In the genomic region with DNA sequence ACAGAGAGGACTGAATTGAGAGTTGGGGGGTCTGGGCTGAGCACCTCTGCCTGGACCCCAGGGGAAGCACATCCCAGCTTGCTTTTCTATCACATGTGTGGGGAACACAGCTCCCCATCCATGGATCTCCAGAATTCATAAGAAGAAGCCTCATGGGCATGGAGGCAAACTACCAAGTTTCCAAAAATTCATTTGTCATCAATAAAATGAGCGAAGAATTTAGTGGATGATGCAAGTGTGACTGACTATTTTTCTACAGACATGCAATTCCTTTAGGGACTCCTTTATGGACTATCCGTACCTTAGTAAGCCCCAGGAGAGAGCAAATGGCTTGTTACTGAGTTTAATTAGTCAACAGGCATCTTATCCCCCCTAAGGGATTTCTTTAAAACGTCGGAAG, we compare ENCODE assay signal across 31 cellular contexts. TPM values are rescaled to one million over a fixed set of nuclear protein-coding genes. Genes with fewer than 3 reads are reported as not detected.
DNase-seq lines count a peak whose midpoint lies in the region; ATAC-seq, FAIRE-seq and TF ChIP-seq lines count a peak whose summit lies in the region.
"Had no signal": no experiment of that assay in that cellular context is flagged by ENCODE, and none has a peak within 500 bp of the region (broad histone marks: within the 10 kb centered on the region; RNA-seq: fewer than 3 reads in every experiment).

No MANE protein-coding gene starts in this region.

- CTCF ChIA-PET in HepG2 (lab: Yijun Ruan, JAX; ENCODE audit: low intra/inter-chr PET ratio, low total read pairs), result no interaction called here

- H3K9ac ChIP-seq in HepG2 (ENCODE audit: insufficient read depth, low read depth, low read length), result no peak overlapping the region
- H3K9ac ChIP-seq in trophoblast cell (ENCODE audit: low read length), result no peak overlapping the region
- H3K9ac ChIP-seq: BLaER1; BLaER1 treated with 17β-estradiol and CSF1 and Interleukin-3, amounts not matched to agents 10 nM and 100 nM had no signal

- H4K91ac ChIP-seq in trophoblast cell (ENCODE audit: low read depth, low read length), result no peak overlapping the region

- H3K79me1 ChIP-seq in trophoblast cell (ENCODE audit: low read length), result peaks cover 46% of the 10 kb centered on the region

- no peak overlapping the region for H3K4ac ChIP-seq in trophoblast cell (ENCODE audit: low read depth, low read length)

- H3K14ac ChIP-seq in trophoblast cell (ENCODE audit: low read length), result no peak overlapping the region

- H3K4me1 ChIP-seq in HepG2 (ENCODE audit: insufficient read depth, low read length), result no peaks in the 10 kb centered on the region
- no peaks in the 10 kb centered on the region for H3K4me1 ChIP-seq in right lobe of liver
- peaks cover 13 to 17% of the 10 kb centered on the region in 2 experiments for H3K4me1 ChIP-seq in trophoblast cell (ENCODE audit: control insufficient read depth in 1 of 2, insufficient read depth in 2 of 2, low read length in 2 of 2)
- H3K4me1 ChIP-seq: A549, BE2C had no signal

- in situ Hi-C loops in HepG2 (cut with HindIII; ENCODE audit: extremely low pct_ligation_motif_present, low pct_unique_long_range_greater_than_20kb), result no loop called here

- POLR2A ChIA-PET in HepG2 (lab: Yijun Ruan, JAX), result no interaction called here

- ATAC-seq in HepG2 (no peak), right lobe of liver (no peak)
- ATAC-seq: A549; CD8-positive, alpha-beta T cell had no signal

- no peaks in the 10 kb centered on the region for H4K20me1 ChIP-seq in HepG2 (ENCODE audit: insufficient read depth, low read length)
- H4K20me1 ChIP-seq: BLaER1; BLaER1 treated with 17β-estradiol and CSF1 and Interleukin-3, amounts not matched to agents 10 nM and 100 nM had no signal

- no peak overlapping the region for H2AK5ac ChIP-seq in trophoblast cell (ENCODE audit: low read length)

- H2AFZ ChIP-seq in HepG2 (ENCODE audit: low read length), result no peak overlapping the region
- H2AFZ ChIP-seq in trophoblast cell (ENCODE audit: insufficient read depth, low read length, poor library complexity), result no peak overlapping the region

- peaks cover 5 to 21% of the 10 kb centered on the region in 2 experiments; a peak in 4 of 5 replicates for H3K27me3 ChIP-seq in HepG2 (ENCODE audit: control insufficient read depth in 1 of 2, insufficient read depth in 2 of 2, low read length in 2 of 2)
- no peaks in the 10 kb centered on the region for H3K27me3 ChIP-seq in right lobe of liver
- H3K27me3 ChIP-seq in trophoblast cell (ENCODE audit: insufficient read depth, low read length), result no peaks in the 10 kb centered on the region

- TF ChIP-seq RAD21 in HepG2 (CRISPR knock-in tag; IDR thresholded peaks at IDR 0.05), result no peak

- H2BK5ac ChIP-seq in trophoblast cell (ENCODE audit: low read depth, low read length, poor library complexity), result no peak overlapping the region

- H3K27ac ChIP-seq in HepG2 (ENCODE audit: extremely low read length, insufficient read depth, low read length) (no peak overlapping the region), right lobe of liver (no peak overlapping the region), trophoblast cell (ENCODE audit: low read depth, low read length) (no peak overlapping the region)
- H3K27ac ChIP-seq: 22Rv1; A549; BLaER1; BLaER1 treated with 17β-estradiol and CSF1 and Interleukin-3, amounts not matched to agents 10 nM and 100 nM; C4-2B had no signal

- DNase-seq in NCI-H2171 treated with DMSO at 0.1 percent for 48 hours (lab: John Stamatoyannopoulos, UW) (peak; percentile 41), NCI-H2171 (lab: John Stamatoyannopoulos, UW) (no peak), HepG2 (ENCODE audit: low spot score) (no peak), right lobe of liver (no peak), trophoblast cell (peak in 1 of 2 donors; percentile 65), A172 (ENCODE audit: low spot score) (no peak)
- DNase-seq: 8988T; ACHN; AML-193; BE2C; Caco-2; Calu3; CD4-positive, alpha-beta memory T cell; CD4-positive, alpha-beta T cell; CD4-positive, CD25-positive, alpha-beta regulatory T cell; CD8-positive, alpha-beta memory T cell; CD8-positive, alpha-beta T cell; COR-L47; DMS 273 treated with DMSO at 0.1 percent for 48 hours; DMS153; DMS53; DMS79; DND-41; EL had no signal

- no peak overlapping the region for H3K4me2 ChIP-seq in HepG2 (ENCODE audit: low read depth, low read length)
- H3K4me2 ChIP-seq in trophoblast cell (ENCODE audit: low read length), result no peak overlapping the region
- H3K4me2 ChIP-seq: A549; BLaER1; BLaER1 treated with 17β-estradiol and CSF1 and Interleukin-3, amounts not matched to agents 10 nM and 100 nM had no signal

- 6% methylated on average over 4 of the region's 4 CpGs for WGBS in HepG2 (ENCODE audit: low lambda C conversion rate)
- 70% methylated on average over 3 of the region's 4 CpGs for WGBS in right lobe of liver (ENCODE audit: insufficient coverage, low coverage, low lambda C conversion rate, missing lambda C conversion rate)
- no CpG with 5 or more reads among the region's 4 CpGs for WGBS in trophoblast cell (ENCODE audit: extremely low coverage, insufficient coverage, insufficient read length)

- TF ChIP-seq POLR2A in HepG2 (IDR thresholded peaks at IDR 0.05; ENCODE audit: insufficient read depth in 1 of 2, low read depth in 2 of 2, low read length in 2 of 2), result no peak
- no peak for TF ChIP-seq POLR2A in right lobe of liver (IDR thresholded peaks at IDR 0.05)

- H3K9me3 ChIP-seq in HepG2 (ENCODE audit: low read length) (no peaks in the 10 kb centered on the region), right lobe of liver (no peaks in the 10 kb centered on the region), trophoblast cell (ENCODE audit: insufficient read depth, low read depth, low read length) (peaks cover 5% of the 10 kb centered on the region)
- H3K9me3 ChIP-seq: A549; BE2C; BLaER1; BLaER1 treated with 17β-estradiol and CSF1 and Interleukin-3, amounts not matched to agents 10 nM and 100 nM; Caco-2 had no signal

- intact Hi-C loops in HepG2 (cut with micrococcal nuclease; ENCODE audit: unreplicated experiment), result no loop called here
- intact Hi-C loops in right lobe of liver (cut with DNase I), result no loop called here

- no peak for FAIRE-seq in HepG2 (lab: Jason Lieb, UNC)
- FAIRE-seq: A204.1, A549, D721Med had no signal

- no peak overlapping the region for H4K12ac ChIP-seq in trophoblast cell (ENCODE audit: low read depth, low read length)

- H3K23ac ChIP-seq in trophoblast cell (ENCODE audit: low read length), result no peak overlapping the region

- peak overlapping the region; percentile 65 for H2BK120ac ChIP-seq in trophoblast cell (ENCODE audit: insufficient read depth, low read length, poor library complexity)

- BruUV-seq in HepG2 (replicated peaks; lab: Mats Ljungman, UMichigan), result no TSS peak

- H3K4me3 ChIP-seq in HepG2 (replicated peaks in 1 of 3; ENCODE audit: insufficient read depth in 1 of 3, low read depth in 2 of 3, low read length in 3 of 3) (no peak overlapping the region), right lobe of liver (no peak overlapping the region), trophoblast cell (ENCODE audit: low read depth, low read length) (no peak overlapping the region)
- H3K4me3 ChIP-seq: A549; BLaER1; BLaER1 treated with 17β-estradiol and CSF1 and Interleukin-3, amounts not matched to agents 10 nM and 100 nM had no signal

- no peak overlapping the region for H4K8ac ChIP-seq in trophoblast cell (ENCODE audit: low read depth, low read length)

- no peak overlapping the region for H3K18ac ChIP-seq in trophoblast cell (ENCODE audit: low read length)

- H3K36me3 ChIP-seq in HepG2 (replicated peaks in 1 of 2; ENCODE audit: control insufficient read depth in 1 of 2, insufficient read depth in 2 of 2, low read length in 2 of 2) (no peaks in the 10 kb centered on the region), right lobe of liver (no peaks in the 10 kb centered on the region), trophoblast cell (ENCODE audit: control insufficient read depth in 1 of 2, insufficient read depth in 2 of 2, low read length in 2 of 2) (no peaks in the 10 kb centered on the region)
- H3K36me3 ChIP-seq: BE2C; BLaER1; BLaER1 treated with 17β-estradiol and CSF1 and Interleukin-3, amounts not matched to agents 10 nM and 100 nM had no signal

- TF ChIP-seq EP300 in HepG2 (IDR thresholded peaks at IDR 0.05; ENCODE audit: low read depth in 2 of 2, low read length in 2 of 2) (no peak), HepG2 (CRISPR knock-in tag; IDR thresholded peaks at IDR 0.05; ENCODE audit: borderline replicate concordance) (no peak)

- H3K79me2 ChIP-seq in HepG2 (ENCODE audit: insufficient read depth, low read length), result no peaks in the 10 kb centered on the region
- H3K79me2 ChIP-seq in trophoblast cell (ENCODE audit: control insufficient read depth, insufficient read depth, low read length, poor library complexity), result no peaks in the 10 kb centered on the region

- H2BK12ac ChIP-seq in trophoblast cell (ENCODE audit: low read length), result no peak overlapping the region

- TF ChIP-seq CTCF in HepG2 (CRISPR knock-in tag; IDR thresholded peaks at IDR 0.05) (no peak), right lobe of liver (IDR thresholded peaks at IDR 0.05) (no peak)

RNA-seq across cellular contexts. Expression of a gene that starts 33.1 kb away (rescaled TPM):
- total RNA-seq in HepG2 (2016; rRNA removed; fragmentation: Illumina TruSeq; extraction: Trizol) (not detected in 2 replicates), right lobe of liver (10 to 100 TPM in 2 of 6 experiments, 1 to 10 TPM in 3, under 1 TPM in 1; 0.66 to 57.0 (median 4.7) TPM)
- not detected in 2 replicates for total RNA-seq in HepG2 (2016; cell fraction: cytosol; rRNA removed; fragmentation: Illumina TruSeq; extraction: Trizol; ENCODE audit: low read depth)
- not detected in 2 replicates for total RNA-seq in HepG2 (2016; cell fraction: insoluble cytoplasmic fraction; rRNA removed; fragmentation: Illumina TruSeq; extraction: Trizol)
- not detected in 2 replicates for total RNA-seq in HepG2 (2016; cell fraction: membrane; rRNA removed; fragmentation: Illumina TruSeq; extraction: Trizol)
- not detected in 2 replicates for total RNA-seq in HepG2 (2016; cell fraction: nucleus; rRNA removed; fragmentation: Illumina TruSeq; extraction: Trizol)
- 0.04 TPM in 1 of 2 replicates, not detected in the other for polyA plus RNA-seq in HepG2 (2011; rRNA removed)
- polyA plus RNA-seq in HepG2 (2011; cell fraction: cytosol; rRNA removed), result 0.03 TPM in 1 of 2 replicates, not detected in the other
- polyA plus RNA-seq in HepG2 (2011; cell fraction: nucleus; rRNA removed), result 0.23 TPM in 1 of 2 replicates, not detected in the other
- not detected in 2 replicates for polyA plus RNA-seq in HepG2 (2012)
- polyA plus RNA-seq in HepG2 (2016; cell fraction: cytosol; fragmentation: Illumina TruSeq; extraction: Trizol; ENCODE audit: low read depth), result not detected in 2 replicates
- polyA plus RNA-seq in HepG2 (2016; cell fraction: insoluble cytoplasmic fraction; fragmentation: Illumina TruSeq; extraction: Trizol; ENCODE audit: low read depth), result not detected in 2 replicates
- polyA plus RNA-seq in HepG2 (2016; cell fraction: membrane; fragmentation: Illumina TruSeq; extraction: Trizol; ENCODE audit: low read depth), result not detected in 2 replicates
- not detected in 2 replicates for polyA plus RNA-seq in HepG2 (2016; cell fraction: nucleus; fragmentation: Illumina TruSeq; extraction: Trizol; ENCODE audit: insufficient read depth, low read depth)
- polyA minus RNA-seq in HepG2 (2011; rRNA and poly(A)+ RNA removed; ENCODE audit: low replicate concordance), result 9.1 TPM in 1 of 2 replicates, not detected in the other
- not detected in 2 replicates for polyA minus RNA-seq in HepG2 (2011; cell fraction: cytosol; rRNA and poly(A)+ RNA removed)
- polyA minus RNA-seq in HepG2 (2011; cell fraction: nucleus; rRNA and poly(A)+ RNA removed), result not detected in 2 replicates
- polyA plus RNA-seq in trophoblast cell (2013), result 301 and 313 TPM in 2 replicates
- 1.3 and 1.7 TPM in 2 replicates for total RNA-seq in A172 (2014; rRNA removed; shearing (Covaris generic))
